ENCODE assay signal across 10 cellular contexts in genomic region chr3:177351757-177352158, GRCh38.
DNase-seq lines count a peak whose midpoint lies in the region; ATAC-seq and TF ChIP-seq lines count a peak whose summit lies in the region.
"Had no signal": no experiment of that assay in that cellular context is flagged by ENCODE, and none has a peak within 500 bp of the region (broad histone marks: within the 10 kb centered on the region; RNA-seq: fewer than 3 reads in every experiment).

No MANE protein-coding gene starts in this region.

- no peak for TF ChIP-seq CTCF in MCF 10A (IDR thresholded peaks at IDR 0.05; ENCODE audit: unreplicated experiment)
- no peak for TF ChIP-seq CTCF in left ventricle myocardium inferior (IDR thresholded peaks at IDR 0.05; ENCODE audit: borderline replicate concordance)

- DNase-seq in naive B cell (peak; percentile 79), DMS53 treated with DMSO at 0.1 percent for 48 hours (lab: John Stamatoyannopoulos, UW; ENCODE audit: unreplicated experiment) (no peak), midbrain (lab: John Stamatoyannopoulos, UW) (no peak), MCF 10A (ENCODE audit: unreplicated experiment) (no peak), left ventricle myocardium inferior (no peak)
- DNase-seq: NCI-H1105 treated with DMSO at 0.1 percent for 48 hours, testis had no signal

- H3K36me3 Mint-ChIP-seq in naive B cell (no peaks in the 10 kb centered on the region), MCF 10A (ENCODE audit: insufficient read depth, unreplicated experiment) (no peaks in the 10 kb centered on the region)

- H3K4me3 ChIP-seq in left ventricle myocardium inferior, result no peak overlapping the region
- H3K4me3 ChIP-seq: testis had no signal

- no peaks in the 10 kb centered on the region for H3K9me3 Mint-ChIP-seq in naive B cell
- no peaks in the 10 kb centered on the region for H3K9me3 Mint-ChIP-seq in MCF 10A (ENCODE audit: unreplicated experiment)

- POLR2A ChIA-PET in MCF 10A (lab: Yijun Ruan, JAX), result no interaction called here

- intact Hi-C loops in MCF 10A (cut with micrococcal nuclease), result no loop called here
- intact Hi-C loops in left ventricle myocardium inferior (cut with micrococcal nuclease), result no loop called here

- H3K9me3 ChIP-seq in left ventricle myocardium inferior (replicated peaks), result no peaks in the 10 kb centered on the region
- H3K9me3 ChIP-seq: testis had no signal

- H3K27ac Mint-ChIP-seq in naive B cell, result peak overlapping the region; percentile 61 to 98 (median 90)
- no peak overlapping the region for H3K27ac Mint-ChIP-seq in MCF 10A (ENCODE audit: low read depth, unreplicated experiment)

- BruUV-seq in MCF 10A (replicated peaks; lab: Mats Ljungman, UMichigan), result no TSS peak

- H3K27me3 Mint-ChIP-seq in naive B cell, result no peaks in the 10 kb centered on the region
- H3K27me3 Mint-ChIP-seq in MCF 10A (ENCODE audit: insufficient read depth, unreplicated experiment), result no peaks in the 10 kb centered on the region

- H3K4me1 ChIP-seq in left ventricle myocardium inferior, result peaks cover 17% of the 10 kb centered on the region

- ATAC-seq in GM18868 (IDR thresholded peaks at IDR 0.05; ENCODE audit: unreplicated experiment) (peak; percentile 98), GM21576 (IDR thresholded peaks at IDR 0.05; ENCODE audit: unreplicated experiment) (peak; percentile 97), HG03442 (IDR thresholded peaks at IDR 0.05; ENCODE audit: unreplicated experiment) (peak; percentile 99), naive B cell (ENCODE audit: low read depth in 2 of 2) (peak; percentile 95)

- peak overlapping the region; percentile 12 to 80 (median 57) for H3K4me3 Mint-ChIP-seq in naive B cell
- H3K4me3 Mint-ChIP-seq in MCF 10A (ENCODE audit: unreplicated experiment), result no peak overlapping the region

- H3K27ac ChIP-seq in left ventricle myocardium inferior (replicated peaks), result no peak overlapping the region
- H3K27ac ChIP-seq: testis had no signal

- no peaks in the 10 kb centered on the region for H3K36me3 ChIP-seq in left ventricle myocardium inferior

- H3K4me1 Mint-ChIP-seq in naive B cell, result peaks cover 58 to 76% (median 72%) of the 10 kb centered on the region in 3 donors
- peaks cover 37% of the 10 kb centered on the region for H3K4me1 Mint-ChIP-seq in MCF 10A (ENCODE audit: insufficient read depth, unreplicated experiment)

- CTCF ChIA-PET in MCF 10A (lab: Yijun Ruan, JAX), result no interaction called here

- H3K27me3 ChIP-seq in left ventricle myocardium inferior (ENCODE audit: low read depth), result no peaks in the 10 kb centered on the region
- H3K27me3 ChIP-seq: testis had no signal
